Comparison of ENCODE assay signal across 33 cellular contexts in the genomic region with DNA sequence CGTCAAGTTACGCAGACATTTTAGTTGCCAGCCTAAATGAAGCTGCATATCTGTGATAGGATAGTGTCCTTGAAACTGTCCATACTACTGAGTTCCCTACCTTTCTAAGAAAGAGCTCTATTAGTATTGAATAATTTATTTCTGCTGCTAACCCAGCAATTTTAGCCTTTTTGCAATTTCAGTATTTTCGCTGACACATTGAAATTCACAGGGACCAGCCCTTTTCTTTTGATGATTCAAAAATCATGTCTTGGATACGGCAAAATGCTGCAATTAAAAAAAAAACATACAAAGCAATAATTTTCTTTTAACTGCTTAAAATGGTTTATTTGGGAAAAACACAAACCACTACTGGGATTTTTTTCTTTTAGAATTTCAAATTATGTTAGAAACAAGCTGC.
"Had no signal": no experiment of that assay in that cellular context is flagged by ENCODE, and none has a peak within 500 bp of the region (broad histone marks: within the 10 kb centered on the region; RNA-seq: fewer than 3 reads in every experiment).

No MANE protein-coding gene starts in this region.

- H3K9me3 ChIP-seq: adrenal gland, body of pancreas, esophagus squamous epithelium had no signal

- H3K36me3 ChIP-seq: adrenal gland, esophagus squamous epithelium had no signal

- H3K4me3 ChIP-seq: adrenal gland, body of pancreas, esophagus squamous epithelium had no signal

- H3K9me3 Mint-ChIP-seq: activated CD4-positive, alpha-beta memory T cell treated with anti-CD3 and anti-CD28 coated beads for 36 hours; activated CD4-positive, alpha-beta T cell treated with anti-CD3 and anti-CD28 coated beads, Interleukin-2, amount 10 ng/mL, durations not matched to agents 24 days and 14 days; activated naive CD4-positive, alpha-beta T cell treated with anti-CD3 and anti-CD28 coated beads for 36 hours; activated naive CD4-positive, alpha-beta T cell treated with anti-CD3 and anti-CD28 coated beads, Interleukin-2, amount 50 U/mL, for 24 hours; activated naive CD8-positive, alpha-beta T cell treated with anti-CD3 and anti-CD28 coated beads for 36 hours; activated naive CD8-positive, alpha-beta T cell treated with anti-CD3 and anti-CD28 coated beads, Interleukin-2, amount 50 U/mL, for 24 hours; activated T-helper 1 cell treated with anti-CD3 and anti-CD28 coated beads, Interleukin-12 subunit alpha, Interleukin-12 subunit beta, Interleukin-2, Interleukin-4 antibody, amounts not matched to agents 30 ng/mL and 10 ng/mL and 1 ng/mL, durations not matched to agents 14 hours and 24 hours and 36 hours; activated T-helper 2 cell treated with anti-CD3 and anti-CD28 coated beads, Interferon-gamma antibody, Interleukin-2, Interleukin-4, amounts not matched to agents 10 μg/mL and 5 μg/mL and 100 μg/mL, durations not matched to agents 14 hours and 24 hours and 36 hours had no signal

- FAIRE-seq: colon, endothelial cell of umbilical vein, frontal cortex had no signal

- H3K27me3 Mint-ChIP-seq: activated CD4-positive, alpha-beta memory T cell treated with anti-CD3 and anti-CD28 coated beads for 36 hours; activated CD4-positive, alpha-beta T cell treated with anti-CD3 and anti-CD28 coated beads for 36 hours; activated CD4-positive, alpha-beta T cell treated with anti-CD3 and anti-CD28 coated beads, Interleukin-2, amount 10 ng/mL, durations not matched to agents 24 days and 14 days; activated CD8-positive, alpha-beta memory T cell treated with anti-CD3 and anti-CD28 coated beads, Interleukin-2, amount 10 ng/mL, durations not matched to agents 7 days and 5 days; activated naive CD4-positive, alpha-beta T cell treated with anti-CD3 and anti-CD28 coated beads, Interleukin-2, amount 50 U/mL, for 24 hours; activated naive CD8-positive, alpha-beta T cell treated with anti-CD3 and anti-CD28 coated beads for 36 hours; activated naive CD8-positive, alpha-beta T cell treated with anti-CD3 and anti-CD28 coated beads, Interleukin-2, amount 50 U/mL, for 24 hours; effector memory CD8-positive, alpha-beta T cell had no signal

- H3K36me3 Mint-ChIP-seq: activated CD4-positive, alpha-beta memory T cell treated with anti-CD3 and anti-CD28 coated beads for 36 hours; activated CD8-positive, alpha-beta memory T cell treated with anti-CD3 and anti-CD28 coated beads, Interleukin-2, amount 10 ng/mL, durations not matched to agents 7 days and 5 days; activated naive CD4-positive, alpha-beta T cell treated with anti-CD3 and anti-CD28 coated beads, Interleukin-2, amount 50 U/mL, for 24 hours; activated naive CD8-positive, alpha-beta T cell treated with anti-CD3 and anti-CD28 coated beads for 36 hours had no signal

- H3K27ac ChIP-seq: adrenal gland, body of pancreas, epithelial cell of prostate, esophagus squamous epithelium had no signal

- H3K4me1 ChIP-seq: adrenal gland, body of pancreas, esophagus squamous epithelium had no signal

- DNase-seq: activated CD4-positive, alpha-beta memory T cell treated with anti-CD3 and anti-CD28 coated beads for 36 hours; activated CD4-positive, alpha-beta T cell treated with anti-CD3 and anti-CD28 coated beads for 36 hours; activated CD4-positive, alpha-beta T cell treated with anti-CD3 and anti-CD28 coated beads, Interleukin-2, amount 10 ng/mL, durations not matched to agents 24 days and 14 days; activated CD4-positive, CD25-positive, alpha-beta regulatory T cell; activated CD4-positive, CD25-positive, alpha-beta regulatory T cell treated with anti-CD3 and anti-CD28 coated beads, Interleukin-2, amount 50 U/mL, for 72 hours; activated CD8-positive, alpha-beta memory T cell treated with anti-CD3 and anti-CD28 coated beads, Interleukin-2, amount 10 ng/mL, durations not matched to agents 7 days and 5 days; activated CD8-positive, alpha-beta memory T cell treated with anti-CD3 and anti-CD28 coated beads, Interleukin-2, amount 50 U/mL, for 4 hours; activated CD8-positive, alpha-beta T cell treated with anti-CD3 and anti-CD28 coated beads, Interleukin-2, amount 10 ng/mL, durations not matched to agents 7 days and 5 days; activated effector memory CD4-positive, alpha-beta T cell treated with anti-CD3 and anti-CD28 coated beads, Interleukin-2, amount 50 U/mL, for 16 hours; activated naive CD4-positive, alpha-beta T cell treated with anti-CD3 and anti-CD28 coated beads for 36 hours; activated naive CD8-positive, alpha-beta T cell treated with anti-CD3 and anti-CD28 coated beads for 36 hours; activated naive CD8-positive, alpha-beta T cell treated with anti-CD3 and anti-CD28 coated beads, Interleukin-2, amount 50 U/mL, for 24 hours; activated T-cell treated with anti-CD3 and anti-CD28 coated beads, Interleukin-2, amount 50 U/mL, for 1 hour; activated T-cell treated with anti-CD3 and anti-CD28 coated beads, Interleukin-2, amount 50 U/mL, for 48 hours; adrenal gland; amygdala; aorta; body of pancreas; caudate nucleus; cortex of kidney; dermis blood vessel endothelial cell; effector CD4-positive, alpha-beta T cell; effector memory CD8-positive, alpha-beta T cell; esophagus squamous epithelium; head of caudate nucleus; T-helper 2 cell had no signal

- H3K4me3 Mint-ChIP-seq: activated CD4-positive, alpha-beta memory T cell treated with anti-CD3 and anti-CD28 coated beads for 36 hours; activated CD4-positive, alpha-beta T cell treated with anti-CD3 and anti-CD28 coated beads for 36 hours; activated CD4-positive, alpha-beta T cell treated with anti-CD3 and anti-CD28 coated beads, Interleukin-2, amount 10 ng/mL, durations not matched to agents 24 days and 14 days; activated CD8-positive, alpha-beta memory T cell treated with anti-CD3 and anti-CD28 coated beads, Interleukin-2, amount 10 ng/mL, durations not matched to agents 7 days and 5 days; activated CD8-positive, alpha-beta T cell treated with anti-CD3 and anti-CD28 coated beads, Interleukin-2, amount 10 ng/mL, durations not matched to agents 7 days and 5 days; activated naive CD4-positive, alpha-beta T cell treated with anti-CD3 and anti-CD28 coated beads for 36 hours; activated naive CD4-positive, alpha-beta T cell treated with anti-CD3 and anti-CD28 coated beads, Interleukin-2, amount 50 U/mL, for 24 hours; activated naive CD8-positive, alpha-beta T cell treated with anti-CD3 and anti-CD28 coated beads for 36 hours; activated naive CD8-positive, alpha-beta T cell treated with anti-CD3 and anti-CD28 coated beads, Interleukin-2, amount 50 U/mL, for 24 hours; activated T-helper 1 cell treated with anti-CD3 and anti-CD28 coated beads, Interleukin-12 subunit alpha, Interleukin-12 subunit beta, Interleukin-2, Interleukin-4 antibody, amounts not matched to agents 30 ng/mL and 10 ng/mL and 1 ng/mL, durations not matched to agents 14 hours and 24 hours and 36 hours; effector memory CD8-positive, alpha-beta T cell had no signal

- ATAC-seq: activated CD4-positive, alpha-beta T cell treated with anti-CD3 and anti-CD28 coated beads for 36 hours; activated CD8-positive, alpha-beta memory T cell treated with anti-CD3 and anti-CD28 coated beads, Interleukin-2, amount 10 ng/mL, durations not matched to agents 7 days and 5 days; activated CD8-positive, alpha-beta T cell treated with anti-CD3 and anti-CD28 coated beads, Interleukin-2, amount 10 ng/mL, durations not matched to agents 7 days and 5 days; activated naive CD8-positive, alpha-beta T cell treated with anti-CD3 and anti-CD28 coated beads, Interleukin-2, amount 50 U/mL, for 24 hours; body of pancreas; effector memory CD8-positive, alpha-beta T cell had no signal

- H3K27me3 ChIP-seq: adrenal gland, body of pancreas, esophagus squamous epithelium had no signal

- H3K4me1 Mint-ChIP-seq: activated CD4-positive, alpha-beta T cell treated with anti-CD3 and anti-CD28 coated beads for 36 hours; activated CD4-positive, alpha-beta T cell treated with anti-CD3 and anti-CD28 coated beads, Interleukin-2, amount 10 ng/mL, durations not matched to agents 24 days and 14 days; activated CD8-positive, alpha-beta memory T cell treated with anti-CD3 and anti-CD28 coated beads, Interleukin-2, amount 10 ng/mL, durations not matched to agents 7 days and 5 days; activated naive CD4-positive, alpha-beta T cell treated with anti-CD3 and anti-CD28 coated beads, Interleukin-2, amount 50 U/mL, for 24 hours; activated naive CD8-positive, alpha-beta T cell treated with anti-CD3 and anti-CD28 coated beads for 36 hours; activated naive CD8-positive, alpha-beta T cell treated with anti-CD3 and anti-CD28 coated beads, Interleukin-2, amount 50 U/mL, for 24 hours had no signal

- H3K27ac Mint-ChIP-seq: activated CD4-positive, alpha-beta memory T cell treated with anti-CD3 and anti-CD28 coated beads for 36 hours; activated CD4-positive, alpha-beta T cell treated with anti-CD3 and anti-CD28 coated beads for 36 hours; activated CD4-positive, alpha-beta T cell treated with anti-CD3 and anti-CD28 coated beads, Interleukin-2, amount 10 ng/mL, durations not matched to agents 24 days and 14 days; activated CD8-positive, alpha-beta memory T cell treated with anti-CD3 and anti-CD28 coated beads, Interleukin-2, amount 10 ng/mL, durations not matched to agents 7 days and 5 days; activated CD8-positive, alpha-beta T cell treated with anti-CD3 and anti-CD28 coated beads, Interleukin-2, amount 10 ng/mL, durations not matched to agents 7 days and 5 days; activated naive CD4-positive, alpha-beta T cell treated with anti-CD3 and anti-CD28 coated beads for 36 hours; activated naive CD4-positive, alpha-beta T cell treated with anti-CD3 and anti-CD28 coated beads, Interleukin-2, amount 50 U/mL, for 24 hours; activated naive CD8-positive, alpha-beta T cell treated with anti-CD3 and anti-CD28 coated beads for 36 hours; activated naive CD8-positive, alpha-beta T cell treated with anti-CD3 and anti-CD28 coated beads, Interleukin-2, amount 50 U/mL, for 24 hours; activated T-helper 1 cell treated with anti-CD3 and anti-CD28 coated beads, Interleukin-12 subunit alpha, Interleukin-12 subunit beta, Interleukin-2, Interleukin-4 antibody, amounts not matched to agents 30 ng/mL and 10 ng/mL and 1 ng/mL, durations not matched to agents 14 hours and 24 hours and 36 hours; activated T-helper 2 cell treated with anti-CD3 and anti-CD28 coated beads, Interferon-gamma antibody, Interleukin-2, Interleukin-4, amounts not matched to agents 10 μg/mL and 5 μg/mL and 100 μg/mL, durations not matched to agents 14 hours and 24 hours and 36 hours; effector memory CD8-positive, alpha-beta T cell had no signal
